19 cellular contexts compared by ENCODE assay signal in the genomic region with DNA sequence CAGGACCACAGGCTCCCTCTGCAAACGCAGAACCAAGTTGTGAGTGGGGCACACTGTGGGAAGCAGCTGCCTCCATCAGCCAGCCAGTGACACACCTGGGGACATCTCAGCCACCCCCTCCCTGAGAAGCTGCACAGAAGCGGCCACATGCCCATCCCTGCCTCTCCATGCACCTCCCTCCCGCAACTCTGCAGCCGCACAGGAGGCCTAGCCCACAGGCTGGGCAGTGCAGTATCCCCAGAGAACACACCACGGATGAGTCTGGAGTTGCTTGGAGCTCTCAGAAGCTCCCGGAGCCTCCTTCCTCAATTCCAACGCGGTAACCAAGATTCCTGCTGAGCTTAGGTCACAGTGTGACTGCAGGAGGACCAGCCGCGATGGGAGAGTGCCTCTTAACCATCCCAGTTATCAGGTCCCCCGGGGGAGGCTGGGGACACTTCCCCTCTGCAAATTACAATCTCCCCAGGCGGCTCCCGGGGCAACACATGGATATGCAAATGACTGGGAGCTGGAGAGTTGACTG. TPM values are rescaled to one million over a fixed set of nuclear protein-coding genes. Genes with fewer than 3 reads are reported as not detected.
DNase-seq lines count a peak whose midpoint lies in the region; ATAC-seq and TF ChIP-seq lines count a peak whose summit lies in the region.
"Had no signal": no experiment of that assay in that cellular context is flagged by ENCODE, and none has a peak within 500 bp of the region (broad histone marks: within the 10 kb centered on the region; RNA-seq: fewer than 3 reads in every experiment).

No MANE protein-coding gene starts in this region.

- peaks cover 38% of the 10 kb centered on the region for H3K4me1 ChIP-seq in ectodermal cell (ENCODE audit: control insufficient read depth, insufficient read depth, low read length)
- no peaks in the 10 kb centered on the region for H3K4me1 ChIP-seq in colonic mucosa

- no peak overlapping the region for H3K27ac Mint-ChIP-seq in osteocyte (ENCODE audit: unreplicated experiment)
- H3K27ac Mint-ChIP-seq: CD4-positive, alpha-beta T cell had no signal

- peaks cover 10% of the 10 kb centered on the region for H3K4me1 Mint-ChIP-seq in osteocyte (ENCODE audit: unreplicated experiment)

- TF ChIP-seq CTCF in osteocyte (IDR thresholded peaks at IDR 0.05) (no peak), colonic mucosa (IDR thresholded peaks at IDR 0.05) (no peak)

- no peak for ATAC-seq in GM21526 (IDR thresholded peaks at IDR 0.05; ENCODE audit: low FRiP score, unreplicated experiment)
- ATAC-seq in HG03045 (IDR thresholded peaks at IDR 0.05; ENCODE audit: unreplicated experiment) = no peak
- ATAC-seq: activated T-cell treated with anti-CD3 and anti-CD28 coated beads, Interleukin-2, amount 50 U/mL, for 4 hours had no signal

- H3K27me3 Mint-ChIP-seq in osteocyte (ENCODE audit: unreplicated experiment) = peaks cover 79% of the 10 kb centered on the region

- 5% methylated on average over 13 of the region's 13 CpGs for WGBS in ectodermal cell, 2 experiments

- no peak overlapping the region for H3K27ac ChIP-seq in ectodermal cell (ENCODE audit: insufficient read depth, low read depth, low read length, poor library complexity, severe bottlenecking)
- no peak overlapping the region for H3K27ac ChIP-seq in colonic mucosa
- H3K27ac ChIP-seq: KMS-11, transverse colon had no signal

- H3K9me3 ChIP-seq in ectodermal cell (ENCODE audit: control insufficient read depth, low read length) = no peaks in the 10 kb centered on the region
- no peaks in the 10 kb centered on the region for H3K9me3 ChIP-seq in colonic mucosa
- H3K9me3 ChIP-seq: transverse colon had no signal

- H3K4me3 ChIP-seq in ectodermal cell (ENCODE audit: insufficient read depth, low read depth, low read length) = peak overlapping the region; percentile 26
- H3K4me3 ChIP-seq in colonic mucosa = no peak overlapping the region
- H3K4me3 ChIP-seq: transverse colon had no signal

- DNase-seq in NCI-H1417 (lab: John Stamatoyannopoulos, UW) (peak in 2 of 3 experiments; percentile 21 to 30), NCI-H1417 treated with DMSO at 0.1 percent for 48 hours (lab: John Stamatoyannopoulos, UW) (no peak), HEK293T (ENCODE audit: extremely low spot score) (peak; percentile 17), osteocyte (ENCODE audit: extremely low spot score, unreplicated experiment) (peak; percentile 79), colonic mucosa (no peak)
- DNase-seq: activated CD4-positive, CD25-positive, alpha-beta regulatory T cell; activated T-cell treated with anti-CD3 and anti-CD28 coated beads, Interleukin-2, amount 50 U/mL, for 4 hours; central memory CD4-positive, alpha-beta T cell; NCI-H1694; NCI-H510A; SW 1271; transverse colon had no signal

- POLR2A ChIA-PET in HEK293T (lab: Yijun Ruan, JAX) = interaction anchor here (0.6 to 1.0 kb wide), 3 partner anchors 12 to 515 kb away, joined by 3 to 4 read pairs (median 3); a partner anchor contains a TSS

- H3K27me3 ChIP-seq in ectodermal cell (ENCODE audit: control insufficient read depth, insufficient read depth, low read length, poor library complexity, severe bottlenecking) = peaks cover 89% of the 10 kb centered on the region
- peaks cover 56% of the 10 kb centered on the region for H3K27me3 ChIP-seq in colonic mucosa

- no peaks in the 10 kb centered on the region for H3K9me3 Mint-ChIP-seq in osteocyte (ENCODE audit: unreplicated experiment)
- H3K9me3 Mint-ChIP-seq: activated T-cell treated with anti-CD3 and anti-CD28 coated beads, Interleukin-2, amount 50 U/mL, for 4 hours; CD4-positive, alpha-beta T cell had no signal

- intact Hi-C loops in colonic mucosa (cut with DNase I) = loop anchor here (5.0 kb wide), 1 partner anchor 67 kb away; no protein-coding TSS in a partner anchor

- no peaks in the 10 kb centered on the region for H3K36me3 Mint-ChIP-seq in osteocyte (ENCODE audit: unreplicated experiment)

- no peak overlapping the region for H3K9ac ChIP-seq in colonic mucosa (ENCODE audit: low read depth in 2 of 2, low read length in 2 of 2)
- H3K9ac ChIP-seq: KMS-11 had no signal

- no peaks in the 10 kb centered on the region for H3K36me3 ChIP-seq in ectodermal cell (ENCODE audit: control insufficient read depth, insufficient read depth, low read length)
- no peaks in the 10 kb centered on the region for H3K36me3 ChIP-seq in colonic mucosa
- H3K36me3 ChIP-seq: transverse colon had no signal

- H3K4me3 Mint-ChIP-seq in osteocyte (ENCODE audit: unreplicated experiment) = no peak overlapping the region
- H3K4me3 Mint-ChIP-seq: activated T-cell treated with anti-CD3 and anti-CD28 coated beads, Interleukin-2, amount 50 U/mL, for 4 hours; CD4-positive, alpha-beta T cell had no signal

- CTCF ChIA-PET in HEK293T (lab: Yijun Ruan, JAX) = interaction anchor here (0.6 kb wide), 1 partner anchor 32 kb away, joined by 3 read pairs; no protein-coding TSS in a partner anchor

TF ChIP-seq in HEK293T, 16 proteins besides CTCF, POLR2A, EP300 and RAD21:
- no peak for TF ChIP-seq CTBP1 (IDR thresholded peaks at IDR 0.05; ENCODE audit: borderline replicate concordance)
- no peak for TF ChIP-seq ZNF384 (IDR thresholded peaks at IDR 0.05)
- TF ChIP-seq TARDBP (IDR thresholded peaks at IDR 0.05) = no peak
- TF ChIP-seq L3MBTL2 (conservative IDR thresholded peaks at IDR 0.05) = no peak
- no peak for TF ChIP-seq SP1 (IDR thresholded peaks at IDR 0.05)
- TF ChIP-seq FOXK2 (IDR thresholded peaks at IDR 0.05) = no peak
- no peak for TF ChIP-seq HDGF (IDR thresholded peaks at IDR 0.05; ENCODE audit: borderline replicate concordance)
- no peak for TF ChIP-seq ARNT (IDR thresholded peaks at IDR 0.05)
- TF ChIP-seq, protein P1, sequence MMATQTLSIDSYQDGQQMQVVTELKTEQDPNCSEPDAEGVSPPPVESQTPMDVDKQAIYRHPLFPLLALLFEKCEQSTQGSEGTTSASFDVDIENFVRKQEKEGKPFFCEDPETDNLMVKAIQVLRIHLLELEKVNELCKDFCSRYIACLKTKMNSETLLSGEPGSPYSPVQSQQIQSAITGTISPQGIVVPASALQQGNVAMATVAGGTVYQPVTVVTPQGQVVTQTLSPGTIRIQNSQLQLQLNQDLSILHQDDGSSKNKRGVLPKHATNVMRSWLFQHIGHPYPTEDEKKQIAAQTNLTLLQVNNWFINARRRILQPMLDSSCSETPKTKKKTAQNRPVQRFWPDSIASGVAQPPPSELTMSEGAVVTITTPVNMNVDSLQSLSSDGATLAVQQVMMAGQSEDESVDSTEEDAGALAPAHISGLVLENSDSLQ (IDR thresholded peaks at IDR 0.05) = no peak
- no peak for TF ChIP-seq FOXM1 (IDR thresholded peaks at IDR 0.05; ENCODE audit: borderline replicate concordance)

RNA-seq across cellular contexts. Expression of a gene that starts 1.2 kb away (rescaled TPM):
- polyA plus RNA-seq in ectodermal cell (2013, experiment 1 of 4) = 23.5 TPM
- 18.5 TPM for polyA plus RNA-seq in ectodermal cell (2013, experiment 2 of 4)
- 18.4 TPM for polyA plus RNA-seq in ectodermal cell (2013, experiment 3 of 4)
- 20.8 TPM for polyA plus RNA-seq in ectodermal cell (2013, experiment 4 of 4)
- total RNA-seq in osteocyte (not detected in 2 replicates), colonic mucosa (not detected)
- total RNA-seq: activated T-cell treated with anti-CD3 and anti-CD28 coated beads, Interleukin-2, amount 50 U/mL, for 4 hours; glomerular endothelial cell; kidney epithelial cell; transverse colon had no signal

RNA-seq across cellular contexts. Expression of a gene that starts 57.8 kb away (rescaled TPM):
- 3.2 TPM for polyA plus RNA-seq in ectodermal cell (2013, experiment 1 of 4)
- 4.5 TPM for polyA plus RNA-seq in ectodermal cell (2013, experiment 2 of 4)
- polyA plus RNA-seq in ectodermal cell (2013, experiment 3 of 4) = 3.1 TPM
- polyA plus RNA-seq in ectodermal cell (2013, experiment 4 of 4) = 4.1 TPM
- total RNA-seq in osteocyte (4.8 and 4.9 TPM in 2 replicates), colonic mucosa (1 to 10 TPM; 2.6 to 3.3 TPM)
- total RNA-seq: CD4-positive, alpha-beta T cell had no signal

Comparison
In these comparisons a context has a peak if more than half of its experiments do, and no peak if none do; other contexts are left out.
1. DNase-seq: peak in NCI-H1417 (2 of 3), HEK293T (single experiment) and osteocyte (single experiment); none in NCI-H1417 treated with DMSO at 0.1 percent for 48 hours (single experiment) and colonic mucosa (single experiment).